ENCODE assay signal across 8 cellular contexts in genomic region chr14:73570913-73571312, GRCh38. TPM values are rescaled to one million over a fixed set of nuclear protein-coding genes. Genes with fewer than 3 reads are reported as not detected.
DNase-seq lines count a peak whose midpoint lies in the region; ATAC-seq and TF ChIP-seq lines count a peak whose summit lies in the region.
"Not testable (repeated sequence)": the region's sequence is repeated elsewhere in the genome, so short reads cannot be mapped to it uniquely, and the experiment has no call there.

No MANE protein-coding gene starts in this region.

- not testable (repeated sequence) for H3K27me3 Mint-ChIP-seq in activated CD4-positive, alpha-beta memory T cell treated with anti-CD3 and anti-CD28 coated beads for 36 hours

- ATAC-seq in GM18511 (IDR thresholded peaks at IDR 0.05; ENCODE audit: unreplicated experiment): peak; percentile 44
- peak; percentile 67 for ATAC-seq in HG03354 (IDR thresholded peaks at IDR 0.05; ENCODE audit: poor library complexity, severe bottlenecking, unreplicated experiment)

- TF ChIP-seq CTCF in cardiac fibroblast (IDR thresholded peaks at IDR 0.05; ENCODE audit: low read depth, low read length): peak; percentile 44

- H3K4me1 Mint-ChIP-seq in activated CD4-positive, alpha-beta memory T cell treated with anti-CD3 and anti-CD28 coated beads for 36 hours (ENCODE audit: low read depth): peaks cover 34% of the 10 kb centered on the region

- not testable (repeated sequence) for H3K4me3 Mint-ChIP-seq in activated CD4-positive, alpha-beta memory T cell treated with anti-CD3 and anti-CD28 coated beads for 36 hours

- in situ Hi-C loops in ACHN (cut with HindIII; ENCODE audit: low pct_ligation_motif_present, low pct_unique_long_range_greater_than_20kb, low sequenced_read_pairs): not testable (repeated sequence)

- not testable (repeated sequence) for H3K27ac Mint-ChIP-seq in activated CD4-positive, alpha-beta memory T cell treated with anti-CD3 and anti-CD28 coated beads for 36 hours

- not testable (repeated sequence) for H3K9me3 Mint-ChIP-seq in activated CD4-positive, alpha-beta memory T cell treated with anti-CD3 and anti-CD28 coated beads for 36 hours

- DNase-seq in ACHN (peak; percentile 30), cardiac fibroblast (ENCODE audit: low read depth in 2 of 2) (peak; percentile 18 to 27), iris pigment epithelial cell (ENCODE audit: low read depth) (peak; percentile 21)
- peak; percentile 43 for DNase-seq in NK-92 treated with Interleukin-12 subunit alpha and Interleukin-12 subunit beta, amount 100 ng/mL, for 24 hours (lab: John Stamatoyannopoulos, UW)
- DNase-seq in activated CD4-positive, alpha-beta memory T cell treated with anti-CD3 and anti-CD28 coated beads for 36 hours: peak; percentile 81
- DNase-seq in stimulated activated CD4-positive, alpha-beta T cell treated with anti-CD3 and anti-CD28 coated beads, Interleukin-12 subunit alpha, Interleukin-12 subunit beta, amount 100 ng/mL, for 4 hours: peak; percentile 55

- intact Hi-C loops in activated CD4-positive, alpha-beta memory T cell treated with anti-CD3 and anti-CD28 coated beads for 36 hours (cut with micrococcal nuclease): not testable (repeated sequence)

- CTCF ChIA-PET in activated CD4-positive, alpha-beta memory T cell treated with anti-CD3 and anti-CD28 coated beads for 36 hours (lab: Charles Lee): interaction anchor here (0.5 to 7.4 kb wide), 17 partner anchors 10 to 192 kb away, joined by 3 to 115 read pairs (median 5); partner anchors contain the start of genes ACOT6, NUMB and RIOX1

- peaks cover 16% of the 10 kb centered on the region for H3K36me3 Mint-ChIP-seq in activated CD4-positive, alpha-beta memory T cell treated with anti-CD3 and anti-CD28 coated beads for 36 hours

- not testable (repeated sequence) for H3K4me3 ChIP-seq in cardiac fibroblast (replicated peaks in 1 of 2; ENCODE audit: low read depth in 2 of 2, low read length in 2 of 2)

- POLR2A ChIA-PET in activated CD4-positive, alpha-beta memory T cell treated with anti-CD3 and anti-CD28 coated beads for 36 hours (lab: Charles Lee): interaction anchor here (1.5 to 2.2 kb wide), 3 partner anchors 56 to 143 kb away, joined by 6 to 22 read pairs (median 6); partner anchors contain the start of genes PNMA1 and RIOX1

RNA-seq across cellular contexts. Expression of gene ACOT2, which starts 1.9 kb away (rescaled TPM):
- 1 to 10 TPM; 4.8 TPM for total RNA-seq in activated CD4-positive, alpha-beta memory T cell treated with anti-CD3 and anti-CD28 coated beads for 36 hours

RNA-seq across cellular contexts. Expression of gene HEATR4, which starts 12.2 kb away (rescaled TPM):
- total RNA-seq in activated CD4-positive, alpha-beta memory T cell treated with anti-CD3 and anti-CD28 coated beads for 36 hours: under 1 TPM in 1 of 2 experiments, not detected in 1; 0.19 TPM

RNA-seq across cellular contexts. Expression of gene ACOT4, which starts 20.8 kb away (rescaled TPM):
- 1 to 10 TPM; 3.2 to 3.3 TPM for total RNA-seq in activated CD4-positive, alpha-beta memory T cell treated with anti-CD3 and anti-CD28 coated beads for 36 hours

RNA-seq across cellular contexts. Expression of gene ACOT1, which starts 34.0 kb away (rescaled TPM):
- total RNA-seq in activated CD4-positive, alpha-beta memory T cell treated with anti-CD3 and anti-CD28 coated beads for 36 hours: 1 to 10 TPM in 1 of 2 experiments, under 1 TPM in 1; 0.80 to 1.2 TPM

RNA-seq across cellular contexts. Expression of gene ACOT6, which starts 41.4 kb away (rescaled TPM):
- total RNA-seq in activated CD4-positive, alpha-beta memory T cell treated with anti-CD3 and anti-CD28 coated beads for 36 hours: not detected

Comparison
In these comparisons a context has a peak if more than half of its experiments do, and no peak if none do; other contexts are left out.
1. DNase-seq: peak in every context shown above with its lines; median percentile 81 in activated CD4-positive, alpha-beta memory T cell treated with anti-CD3 and anti-CD28 coated beads for 36 hours; 55 in stimulated activated CD4-positive, alpha-beta T cell treated with anti-CD3 and anti-CD28 coated beads, Interleukin-12 subunit alpha, Interleukin-12 subunit beta, amount 100 ng/mL, for 4 hours; 43 in NK-92 treated with Interleukin-12 subunit alpha and Interleukin-12 subunit beta, amount 100 ng/mL, for 24 hours; 30 in ACHN; 22 in cardiac fibroblast; 21 in iris pigment epithelial cell.